In genomic region chr1:19450811-19451564, GRCh38 we compare ENCODE assay signal across 8 cellular contexts. TPM values are rescaled to one million over a fixed set of nuclear protein-coding genes. Genes with fewer than 3 reads are reported as not detected.
A peak's percentile ranks its signal among the peaks of the same experiment; 100 is the strongest.
DNase-seq lines count a peak whose midpoint lies in the region; ATAC-seq, FAIRE-seq and TF ChIP-seq lines count a peak whose summit lies in the region.

No MANE protein-coding gene starts in this region.

- H3K27me3 ChIP-seq in astrocyte (ENCODE audit: insufficient read depth, low read length) (no peaks in the 10 kb centered on the region), thyroid gland (no peaks in the 10 kb centered on the region), BE2C (no peaks in the 10 kb centered on the region)

- peak overlapping the region; percentile 55 for H3K9ac ChIP-seq in astrocyte (ENCODE audit: low read length)

- ATAC-seq in GM19351 (IDR thresholded peaks at IDR 0.05; ENCODE audit: unreplicated experiment) (no peak), GM19324 (IDR thresholded peaks at IDR 0.05; ENCODE audit: low FRiP score, unreplicated experiment) (no peak)

- peaks cover 87% of the 10 kb centered on the region for H3K79me2 ChIP-seq in astrocyte (ENCODE audit: insufficient read depth, low read length)

- no peak overlapping the region for H2AFZ ChIP-seq in astrocyte (ENCODE audit: low read depth, low read length)

- peak; percentile 92 for FAIRE-seq in astrocyte (lab: Jason Lieb, UNC)

- DNase-seq in T-helper 1 cell (no peak), astrocyte (ENCODE audit: low read depth) (peak; percentile 99), kidney glomerular epithelial cell (lab: John Stamatoyannopoulos, UW) (peak; percentile 79), thyroid gland (no peak), BE2C (no peak)

- H3K9me3 ChIP-seq in astrocyte (ENCODE audit: insufficient read depth, low read depth, low read length) (no peaks in the 10 kb centered on the region), thyroid gland (no peaks in the 10 kb centered on the region), BE2C (no peaks in the 10 kb centered on the region)

- peaks cover 92% of the 10 kb centered on the region for H4K20me1 ChIP-seq in astrocyte (ENCODE audit: insufficient read depth, low read length)

- H3K27me3 Mint-ChIP-seq in T-helper 1 cell treated with Interleukin-12 subunit alpha and Interleukin-12 subunit beta and Interleukin-4 antibody, amounts not matched to agents 30 μg/mL and 1 μg/mL, for 36 hours (ENCODE audit: low read depth) = no peaks in the 10 kb centered on the region
- H3K27me3 Mint-ChIP-seq in astrocyte (ENCODE audit: low read depth, unreplicated experiment) = no peaks in the 10 kb centered on the region

- TF ChIP-seq POLR2A in thyroid gland (IDR thresholded peaks at IDR 0.05) = no peak

- H3K36me3 ChIP-seq in astrocyte (ENCODE audit: insufficient read depth, low read length) (no peaks in the 10 kb centered on the region), thyroid gland (no peaks in the 10 kb centered on the region), BE2C (no peaks in the 10 kb centered on the region)

- H3K4me1 ChIP-seq in astrocyte (ENCODE audit: insufficient read depth, low read length) = peaks cover 76% of the 10 kb centered on the region
- H3K4me1 ChIP-seq in thyroid gland = peaks cover 68 to 97% of the 10 kb centered on the region in 2 donors
- peaks cover 12% of the 10 kb centered on the region for H3K4me1 ChIP-seq in BE2C

- no peak overlapping the region for H3K4me3 Mint-ChIP-seq in T-helper 1 cell treated with Interleukin-12 subunit alpha and Interleukin-12 subunit beta and Interleukin-4 antibody, amounts not matched to agents 30 μg/mL and 1 μg/mL, for 36 hours
- H3K4me3 Mint-ChIP-seq in astrocyte (ENCODE audit: unreplicated experiment) = no peak overlapping the region

- peak overlapping the region; percentile 72 for H3K4me2 ChIP-seq in astrocyte (ENCODE audit: low read length)

- H3K4me1 Mint-ChIP-seq in T-helper 1 cell treated with Interleukin-12 subunit alpha and Interleukin-12 subunit beta and Interleukin-4 antibody, amounts not matched to agents 30 μg/mL and 1 μg/mL, for 36 hours (ENCODE audit: low read depth) = peaks cover 68% of the 10 kb centered on the region
- peaks cover 78% of the 10 kb centered on the region for H3K4me1 Mint-ChIP-seq in astrocyte (ENCODE audit: low read depth, unreplicated experiment)

- H3K9me3 Mint-ChIP-seq in T-helper 1 cell treated with Interleukin-12 subunit alpha and Interleukin-12 subunit beta and Interleukin-4 antibody, amounts not matched to agents 30 μg/mL and 1 μg/mL, for 36 hours = no peaks in the 10 kb centered on the region
- no peaks in the 10 kb centered on the region for H3K9me3 Mint-ChIP-seq in astrocyte (ENCODE audit: unreplicated experiment)

- H3K36me3 Mint-ChIP-seq in T-helper 1 cell treated with Interleukin-12 subunit alpha and Interleukin-12 subunit beta and Interleukin-4 antibody, amounts not matched to agents 30 μg/mL and 1 μg/mL, for 36 hours (ENCODE audit: low read depth) = peaks cover 23% of the 10 kb centered on the region
- H3K36me3 Mint-ChIP-seq in astrocyte (ENCODE audit: low read depth, unreplicated experiment) = peaks cover 6% of the 10 kb centered on the region

- 75 to 80% methylated on average over 8 of the region's 8 CpGs for WGBS in thyroid gland, 2 donors

- no peak for TF ChIP-seq CTCF in astrocyte (IDR thresholded peaks at IDR 0.05; ENCODE audit: insufficient read depth, low read depth, low read length)
- TF ChIP-seq CTCF in thyroid gland (IDR thresholded peaks at IDR 0.05) = no peak
- TF ChIP-seq CTCF in BE2C (IDR thresholded peaks at IDR 0.05; ENCODE audit: low read depth, low read length) = no peak

- H3K27ac ChIP-seq in astrocyte (ENCODE audit: low read depth, low read length) = peak overlapping the region; percentile 84
- peak overlapping the region; percentile 73 to 89 (median 77) for H3K27ac ChIP-seq in thyroid gland

- peak overlapping the region; percentile 32 for H3K27ac Mint-ChIP-seq in T-helper 1 cell treated with Interleukin-12 subunit alpha and Interleukin-12 subunit beta and Interleukin-4 antibody, amounts not matched to agents 30 μg/mL and 1 μg/mL, for 36 hours
- peak overlapping the region; percentile 6 for H3K27ac Mint-ChIP-seq in astrocyte (ENCODE audit: unreplicated experiment)

- intact Hi-C loops in thyroid gland (cut with DNase I) = no loop called here

- H3K4me3 ChIP-seq in astrocyte (ENCODE audit: insufficient read depth, low read depth, low read length) (no peak overlapping the region), thyroid gland (replicated peaks in 1 of 3) (no peak overlapping the region), BE2C (ENCODE audit: low read depth, low read length) (no peak overlapping the region)

RNA-seq across cellular contexts. Expression of gene CAPZB, which starts 34.4 kb away (rescaled TPM):
- total RNA-seq in astrocyte (458 and 459 TPM in 2 replicates), thyroid gland (100 to 1,000 TPM in 2 of 4 donors, 10 to 100 TPM in 2; 75.4 to 116 (median 93.1) TPM)
- polyA plus RNA-seq in BE2C (2012; ENCODE audit: insufficient read depth, insufficient read length, low read depth) = 161 TPM

Comparison
In these comparisons a context has a peak if more than half of its experiments do, and no peak if none do; other contexts are left out.
1. DNase-seq: peak in astrocyte (single experiment) and kidney glomerular epithelial cell (single experiment); none in T-helper 1 cell (0 of 5), thyroid gland (0 of 2) and BE2C (single experiment).